8 cellular contexts compared by ENCODE assay signal in genomic region chr15:47196057-47196456, GRCh38.
DNase-seq lines count a peak whose midpoint lies in the region; ATAC-seq and TF ChIP-seq lines count a peak whose summit lies in the region.

No MANE protein-coding gene starts in this region.

- no peaks in the 10 kb centered on the region for H3K9me3 Mint-ChIP-seq in CD4-positive, alpha-beta T cell
- no peaks in the 10 kb centered on the region for H3K9me3 Mint-ChIP-seq in activated CD4-positive, alpha-beta T cell treated with anti-CD3 and anti-CD28 coated beads, Interleukin-2, amount 10 ng/mL, durations not matched to agents 24 days and 14 days

- intact Hi-C loops in CD4-positive, alpha-beta T cell (cut with DNase I, micrococcal nuclease) = loop anchor here in 1 of 2 experiments (5.0 kb wide), 1 partner anchor 1091 kb away; no protein-coding TSS in a partner anchor
- intact Hi-C loops in activated CD4-positive, alpha-beta T cell treated with anti-CD3 and anti-CD28 coated beads, Interleukin-2, amount 10 ng/mL, durations not matched to agents 24 days and 14 days (cut with micrococcal nuclease) = no loop called here

- no peaks in the 10 kb centered on the region for H3K4me1 Mint-ChIP-seq in CD4-positive, alpha-beta T cell (ENCODE audit: low read depth)
- no peaks in the 10 kb centered on the region for H3K4me1 Mint-ChIP-seq in activated CD4-positive, alpha-beta T cell treated with anti-CD3 and anti-CD28 coated beads, Interleukin-2, amount 10 ng/mL, durations not matched to agents 24 days and 14 days

- H3K9me3 ChIP-seq in CD4-positive, alpha-beta T cell (ENCODE audit: control insufficient read depth, low read length) = no peaks in the 10 kb centered on the region

- H3K4me3 Mint-ChIP-seq in CD4-positive, alpha-beta T cell = no peak overlapping the region
- no peak overlapping the region for H3K4me3 Mint-ChIP-seq in activated CD4-positive, alpha-beta T cell treated with anti-CD3 and anti-CD28 coated beads, Interleukin-2, amount 10 ng/mL, durations not matched to agents 24 days and 14 days

- H3K36me3 Mint-ChIP-seq in CD4-positive, alpha-beta T cell (ENCODE audit: low read depth) = no peaks in the 10 kb centered on the region
- no peaks in the 10 kb centered on the region for H3K36me3 Mint-ChIP-seq in activated CD4-positive, alpha-beta T cell treated with anti-CD3 and anti-CD28 coated beads, Interleukin-2, amount 10 ng/mL, durations not matched to agents 24 days and 14 days (ENCODE audit: low read depth)

- no peak for ATAC-seq in CD4-positive, alpha-beta T cell (ENCODE audit: poor library complexity)
- ATAC-seq in GM19324 (IDR thresholded peaks at IDR 0.05; ENCODE audit: low FRiP score, unreplicated experiment) (peak; percentile 72), HG03460 (IDR thresholded peaks at IDR 0.05; ENCODE audit: unreplicated experiment) (peak; percentile 94), esophagus mucosa (peak; percentile 96)

- DNase-seq in CD4-positive, alpha-beta T cell = peak in 8 of 10 experiments; percentile 2 to 39 (median 18)
- DNase-seq in NCI-H446 (lab: John Stamatoyannopoulos, UW) (peak; percentile 73 to 94), mucosa of gallbladder (ENCODE audit: low spot score) (peak; percentile 76), superior temporal gyrus (ENCODE audit: extremely low spot score) (peak; percentile 91)
- DNase-seq in activated CD4-positive, alpha-beta T cell treated with anti-CD3 and anti-CD28 coated beads, Interleukin-2, amount 10 ng/mL, durations not matched to agents 24 days and 14 days = peak; percentile 80

- no peaks in the 10 kb centered on the region for H3K27me3 Mint-ChIP-seq in CD4-positive, alpha-beta T cell
- H3K27me3 Mint-ChIP-seq in activated CD4-positive, alpha-beta T cell treated with anti-CD3 and anti-CD28 coated beads, Interleukin-2, amount 10 ng/mL, durations not matched to agents 24 days and 14 days = no peaks in the 10 kb centered on the region

- no peak for TF ChIP-seq CTCF in CD4-positive, alpha-beta T cell (IDR thresholded peaks at IDR 0.05)

- POLR2A ChIA-PET in CD4-positive, alpha-beta T cell (lab: Charles Lee) = no interaction called here

- H3K27me3 ChIP-seq in CD4-positive, alpha-beta T cell (ENCODE audit: control insufficient read depth, insufficient read depth, low read length) = no peaks in the 10 kb centered on the region

- no peak overlapping the region for H3K27ac ChIP-seq in CD4-positive, alpha-beta T cell (ENCODE audit: low read depth, low read length)

- CTCF ChIA-PET in CD4-positive, alpha-beta T cell (lab: Charles Lee) = interaction anchor here (1.7 kb wide), 1 partner anchor 1156 kb away, joined by 6 read pairs; no protein-coding TSS in a partner anchor

- no peak overlapping the region for H3K27ac Mint-ChIP-seq in CD4-positive, alpha-beta T cell
- H3K27ac Mint-ChIP-seq in activated CD4-positive, alpha-beta T cell treated with anti-CD3 and anti-CD28 coated beads, Interleukin-2, amount 10 ng/mL, durations not matched to agents 24 days and 14 days = no peak overlapping the region

Comparison
In these comparisons a context has a peak if more than half of its experiments do, and no peak if none do; other contexts are left out.
1. DNase-seq: peak in every context shown above with its lines; median percentile 91 in superior temporal gyrus; 84 in NCI-H446; 80 in activated CD4-positive, alpha-beta T cell treated with anti-CD3 and anti-CD28 coated beads, Interleukin-2, amount 10 ng/mL, durations not matched to agents 24 days and 14 days; 76 in mucosa of gallbladder; 18 in CD4-positive, alpha-beta T cell.